Comparison of ENCODE assay signal across 34 cellular contexts in the genomic region with DNA sequence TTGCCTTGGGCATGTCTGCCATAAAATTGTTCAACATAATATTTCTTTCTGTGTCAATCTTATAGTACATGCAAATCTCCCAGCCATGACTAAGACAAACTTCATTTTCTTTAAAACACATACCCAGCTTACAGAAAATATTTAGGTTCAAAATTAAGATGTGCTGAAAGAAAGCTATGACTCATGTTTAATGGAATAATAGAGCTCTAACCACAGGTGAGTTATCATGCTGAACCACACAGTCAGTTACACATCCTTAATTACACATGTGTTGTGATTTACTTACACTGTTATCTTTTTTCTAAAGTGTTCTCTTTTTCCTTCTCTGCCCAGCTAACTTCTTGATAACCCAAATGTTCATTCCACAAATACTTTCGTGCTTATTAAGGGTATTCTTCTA.
"Had no signal": no experiment of that assay in that cellular context is flagged by ENCODE, and none has a peak within 500 bp of the region (broad histone marks: within the 10 kb centered on the region; RNA-seq: fewer than 3 reads in every experiment).

No MANE protein-coding gene starts in this region.

- H3K27me3 Mint-ChIP-seq: activated CD4-positive, alpha-beta memory T cell treated with anti-CD3 and anti-CD28 coated beads, Interleukin-2, amount 10 ng/mL, durations not matched to agents 7 days and 5 days; activated CD8-positive, alpha-beta memory T cell treated with anti-CD3 and anti-CD28 coated beads, Interleukin-2, amount 10 ng/mL, durations not matched to agents 7 days and 5 days; activated naive CD8-positive, alpha-beta T cell treated with anti-CD3 and anti-CD28 coated beads for 36 hours had no signal

- H3K4me1 ChIP-seq: Peyer's patch had no signal

- H3K36me3 ChIP-seq: brain microvascular endothelial cell, Peyer's patch, WERI-Rb-1 had no signal

- DNase-seq: activated CD4-positive, alpha-beta memory T cell treated with anti-CD3 and anti-CD28 coated beads, Interleukin-2, amount 10 ng/mL, durations not matched to agents 7 days and 5 days; activated CD4-positive, alpha-beta T cell treated with anti-CD3 and anti-CD28 coated beads for 1 hour; activated CD4-positive, alpha-beta T cell treated with anti-CD3 and anti-CD28 coated beads for 48 hours; activated CD4-positive, CD25-positive, alpha-beta regulatory T cell; activated CD8-positive, alpha-beta memory T cell treated with anti-CD3 and anti-CD28 coated beads for 24 hours; activated CD8-positive, alpha-beta memory T cell treated with anti-CD3 and anti-CD28 coated beads, Interleukin-2, amount 10 ng/mL, durations not matched to agents 7 days and 5 days; activated CD8-positive, alpha-beta memory T cell treated with anti-CD3 and anti-CD28 coated beads, Interleukin-2, amount 50 U/mL, for 48 hours; activated effector memory CD4-positive, alpha-beta T cell treated with anti-CD3 and anti-CD28 coated beads, Interleukin-2, amount 50 U/mL, for 16 hours; activated naive CD4-positive, alpha-beta T cell; activated naive CD4-positive, alpha-beta T cell treated with anti-CD3 and anti-CD28 coated beads, Interleukin-2, amount 50 U/mL, for 16 hours; activated naive CD8-positive, alpha-beta T cell treated with anti-CD3 and anti-CD28 coated beads for 36 hours; activated T-cell treated with anti-CD3 and anti-CD28 coated beads, Interleukin-2, amount 50 U/mL, for 48 hours; amniotic stem cell; aorta; brain microvascular endothelial cell; NCI-H1092 treated with DMSO at 0.1 percent for 48 hours; NCI-H1417; NCI-H146; NCI-H187; NCI-H2029 treated with DMSO at 0.1 percent for 48 hours; NCI-H2107; NCI-H2171; NCI-H510A; NCI-H526; NCI-H748 treated with DMSO at 0.1 percent for 48 hours; NK-92 treated with Interleukin-12 subunit alpha and Interleukin-12 subunit beta, amount 100 ng/mL, for 24 hours; Peyer's patch; RPMI8226; SIG-M5; SW 1271; T1000; WERI-Rb-1 had no signal

- H3K4me3 ChIP-seq: Peyer's patch had no signal

- ATAC-seq: activated CD8-positive, alpha-beta memory T cell treated with anti-CD3 and anti-CD28 coated beads, Interleukin-2, amount 10 ng/mL, durations not matched to agents 7 days and 5 days; Right ventricle myocardium inferior had no signal

- H3K36me3 Mint-ChIP-seq: activated CD8-positive, alpha-beta memory T cell treated with anti-CD3 and anti-CD28 coated beads, Interleukin-2, amount 10 ng/mL, durations not matched to agents 7 days and 5 days; activated naive CD8-positive, alpha-beta T cell treated with anti-CD3 and anti-CD28 coated beads for 36 hours had no signal

- H3K9me3 ChIP-seq: Peyer's patch had no signal

- H3K27me3 ChIP-seq: brain microvascular endothelial cell, Peyer's patch had no signal

- H3K27ac ChIP-seq: brain microvascular endothelial cell, KMS-11, Peyer's patch, WERI-Rb-1 had no signal

- H3K27ac Mint-ChIP-seq: activated CD4-positive, alpha-beta memory T cell treated with anti-CD3 and anti-CD28 coated beads, Interleukin-2, amount 10 ng/mL, durations not matched to agents 7 days and 5 days; activated CD8-positive, alpha-beta memory T cell treated with anti-CD3 and anti-CD28 coated beads, Interleukin-2, amount 10 ng/mL, durations not matched to agents 7 days and 5 days; activated naive CD8-positive, alpha-beta T cell treated with anti-CD3 and anti-CD28 coated beads for 36 hours had no signal

- H3K4me1 Mint-ChIP-seq: activated CD4-positive, alpha-beta memory T cell treated with anti-CD3 and anti-CD28 coated beads, Interleukin-2, amount 10 ng/mL, durations not matched to agents 7 days and 5 days; activated CD8-positive, alpha-beta memory T cell treated with anti-CD3 and anti-CD28 coated beads, Interleukin-2, amount 10 ng/mL, durations not matched to agents 7 days and 5 days; activated naive CD8-positive, alpha-beta T cell treated with anti-CD3 and anti-CD28 coated beads for 36 hours had no signal

- H3K4me3 Mint-ChIP-seq: activated CD4-positive, alpha-beta memory T cell treated with anti-CD3 and anti-CD28 coated beads, Interleukin-2, amount 10 ng/mL, durations not matched to agents 7 days and 5 days; activated CD8-positive, alpha-beta memory T cell treated with anti-CD3 and anti-CD28 coated beads, Interleukin-2, amount 10 ng/mL, durations not matched to agents 7 days and 5 days; activated naive CD8-positive, alpha-beta T cell treated with anti-CD3 and anti-CD28 coated beads for 36 hours had no signal
